ENCODE assay signal across 11 cellular contexts in the genomic region with DNA sequence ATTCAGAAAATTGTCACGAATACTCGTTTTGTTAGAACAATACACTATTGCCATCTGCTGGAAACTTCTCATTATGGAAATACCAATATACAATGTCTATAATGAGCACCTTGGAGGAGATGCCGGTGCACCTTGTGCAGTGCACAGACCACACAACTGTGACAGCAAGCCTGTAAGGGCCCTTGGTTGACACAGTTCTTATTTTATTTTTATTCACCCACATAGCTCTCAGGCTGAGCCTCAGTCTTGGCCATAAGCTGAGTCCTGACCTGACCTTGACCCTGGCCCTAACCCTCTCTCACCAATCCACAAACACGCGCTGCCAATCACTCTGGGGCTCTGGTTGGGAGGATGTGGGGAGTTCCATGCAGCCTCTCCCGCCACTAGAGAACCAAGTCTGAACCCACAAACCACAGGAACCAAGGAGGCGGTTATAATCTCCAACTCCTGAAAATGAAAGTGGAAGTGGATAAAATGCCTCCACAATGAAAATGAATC. TPM values are rescaled to one million over a fixed set of nuclear protein-coding genes. Genes with fewer than 3 reads are reported as not detected.
DNase-seq lines count a peak whose midpoint lies in the region; ATAC-seq and TF ChIP-seq lines count a peak whose summit lies in the region.
"Had no signal": no experiment of that assay in that cellular context is flagged by ENCODE, and none has a peak within 500 bp of the region (broad histone marks: within the 10 kb centered on the region; RNA-seq: fewer than 3 reads in every experiment).

No MANE protein-coding gene starts in this region.

- H3K9ac ChIP-seq in OCI-LY3 (ENCODE audit: low read length): no peak overlapping the region
- peak overlapping the region; percentile 47 for H3K9ac ChIP-seq in adipocyte (ENCODE audit: low read length)

- H3K27me3 ChIP-seq in OCI-LY3 (ENCODE audit: low read depth, low read length) (no peaks in the 10 kb centered on the region), adipocyte (replicated peaks; ENCODE audit: control insufficient read depth, insufficient read depth, low read length) (peaks cover 13% of the 10 kb centered on the region), esophagus squamous epithelium (peaks cover 0 to 25% (median 0%) of the 10 kb centered on the region in 4 donors)

- peaks cover 11% of the 10 kb centered on the region for H3K36me3 Mint-ChIP-seq in WTC11

- H3K27me3 Mint-ChIP-seq in WTC11 (ENCODE audit: low read depth): no peaks in the 10 kb centered on the region

- no peak overlapping the region for H3K4me3 Mint-ChIP-seq in WTC11

- in situ Hi-C loops in GM13976 (cut with MboI; ENCODE audit: low sequenced_read_pairs, unreplicated experiment): loop anchor here (10.0 kb wide), 1 partner anchor 833 kb away; no protein-coding TSS in a partner anchor

- H4K20me1 ChIP-seq in OCI-LY3 (ENCODE audit: insufficient read depth, low read length): no peaks in the 10 kb centered on the region

- H3K4me2 ChIP-seq in OCI-LY3 (ENCODE audit: low read length): peak overlapping the region; percentile 20; the same call in 1 of the 2 replicates

- peaks cover 18% of the 10 kb centered on the region for H3K9me3 Mint-ChIP-seq in WTC11

- no peak for ATAC-seq in GM19397 (IDR thresholded peaks at IDR 0.05; ENCODE audit: unreplicated experiment)
- no peak for ATAC-seq in WTC11

- H3K27ac Mint-ChIP-seq in WTC11: no peak overlapping the region

- 0 out of 2 replicates have a peak, but pooled peaks cover 4% of the 10 kb centered on the region for H3K4me1 Mint-ChIP-seq in WTC11

- no peaks in the 10 kb centered on the region for H3K9me3 ChIP-seq in OCI-LY3 (ENCODE audit: insufficient read depth, low read length)
- H3K9me3 ChIP-seq in adipocyte (ENCODE audit: control insufficient read depth, low read length): peaks cover 3% of the 10 kb centered on the region
- peaks cover 0 to 6% (median 4%) of the 10 kb centered on the region in 3 donors for H3K9me3 ChIP-seq in esophagus squamous epithelium

- DNase-seq in GM13976 (ENCODE audit: low spot score): peak; percentile 51
- DNase-seq in adipocyte (ENCODE audit: low read depth): peak; percentile 25
- peak; percentile 46 to 54 for DNase-seq in stimulated activated CD4-positive, alpha-beta T cell treated with anti-CD3 and anti-CD28 coated beads, Interleukin-2, amount 100 ng/mL, for 24 hours
- DNase-seq in WTC11 (ENCODE audit: low spot score): no peak
- DNase-seq in esophagus squamous epithelium (lab: John Stamatoyannopoulos, UW): no peak
- DNase-seq in NCI-H1436 (lab: John Stamatoyannopoulos, UW): no peak

- intact Hi-C loops in esophagus squamous epithelium (cut with DNase I): no loop called here

- peaks cover 8% of the 10 kb centered on the region for H3K4me1 ChIP-seq in OCI-LY3 (ENCODE audit: low read length)
- H3K4me1 ChIP-seq in adipocyte (ENCODE audit: control insufficient read depth, insufficient read depth, low read length): peaks cover 3% of the 10 kb centered on the region
- peaks cover 0 to 11% (median 5%) of the 10 kb centered on the region in 3 donors for H3K4me1 ChIP-seq in esophagus squamous epithelium

- H3K36me3 ChIP-seq in OCI-LY3 (replicated peaks; ENCODE audit: low read depth, low read length): no peaks in the 10 kb centered on the region
- H3K36me3 ChIP-seq in adipocyte (ENCODE audit: control insufficient read depth, insufficient read depth, low read length, severe bottlenecking): no peaks in the 10 kb centered on the region
- H3K36me3 ChIP-seq in esophagus squamous epithelium: no peaks in the 10 kb centered on the region

- POLR2A ChIA-PET in WTC11 (lab: Charles Lee): interaction anchor here (0.7 kb wide), 1 partner anchor 1374 kb away, joined by 3 read pairs; no protein-coding TSS in a partner anchor

- CTCF ChIA-PET in WTC11 (lab: Charles Lee): interaction anchor here (1.0 kb wide), 1 partner anchor 9 kb away, joined by 3 read pairs; no protein-coding TSS in a partner anchor

- H3K4me3 ChIP-seq in OCI-LY3 (ENCODE audit: low read length) (no peak overlapping the region), adipocyte (ENCODE audit: low read length) (peak overlapping the region; percentile 66), esophagus squamous epithelium (no peak overlapping the region)

- TF ChIP-seq CTCF in GM13976 (IDR thresholded peaks at IDR 0.05; ENCODE audit: borderline replicate concordance, control extremely low read depth, extremely low read depth, insufficient read depth, missing control alignments): peak; percentile 10
- peak; percentile 8; the same call in 1 of the 2 replicates for TF ChIP-seq CTCF in OCI-LY3 (IDR thresholded peaks at IDR 0.05; ENCODE audit: low read depth, low read length)
- no peak for TF ChIP-seq CTCF in WTC11 (IDR thresholded peaks at IDR 0.05)
- TF ChIP-seq CTCF in esophagus squamous epithelium (IDR thresholded peaks at IDR 0.05): peak in 1 of 6 experiments; percentile 5

- TF ChIP-seq POLR2A in esophagus squamous epithelium (IDR thresholded peaks at IDR 0.05): no peak

- H2AFZ ChIP-seq in OCI-LY3 (ENCODE audit: low read depth, low read length): no peak overlapping the region

- H3K27ac ChIP-seq in OCI-LY3 (ENCODE audit: low read length) (no peak overlapping the region), esophagus squamous epithelium (no peak overlapping the region)
- H3K27ac ChIP-seq: VCaP had no signal

- 45 to 47% methylated on average over 7 of the region's 7 CpGs for WGBS in esophagus squamous epithelium, 2 donors

- H3K79me2 ChIP-seq in OCI-LY3 (ENCODE audit: low read length): no peaks in the 10 kb centered on the region

TF ChIP-seq in WTC11, 78 proteins besides CTCF, POLR2A, EP300 and RAD21:
- TF ChIP-seq JAZF1 (CRISPR knock-in tag; IDR thresholded peaks at IDR 0.05): no peak
- TF ChIP-seq HMGA2 (CRISPR knock-in tag; IDR thresholded peaks at IDR 0.05): no peak
- no peak for TF ChIP-seq STAT6 (CRISPR knock-in tag; conservative IDR thresholded peaks at IDR 0.05; ENCODE audit: low read depth)
- TF ChIP-seq SP1 (CRISPR knock-in tag; conservative IDR thresholded peaks at IDR 0.05): no peak
TF ChIP-seq in WTC11: peak in this region for 0.

RNA-seq across cellular contexts. Expression of gene AIPL1, which starts 7.6 kb away (rescaled TPM):
- 0.32 to 0.71 TPM (median 0.46 TPM) in 3 replicates for total RNA-seq in WTC11 (2021)
- not detected for total RNA-seq in esophagus squamous epithelium
- total RNA-seq: kidney epithelial cell, subcutaneous adipose tissue had no signal

RNA-seq across cellular contexts. Expression of gene PIMREG, which starts 16.9 kb away (rescaled TPM):
- total RNA-seq in WTC11 (2021) (92.2 to 102 TPM (median 99.3 TPM) in 3 replicates), esophagus squamous epithelium (1 to 10 TPM; 3.6 to 7.2 (median 5.2) TPM)

Comparison
In these comparisons a context has a peak if more than half of its experiments do, and no peak if none do; other contexts are left out.
1. DNase-seq: peak in GM13976 (single experiment), adipocyte (single experiment) and stimulated activated CD4-positive, alpha-beta T cell treated with anti-CD3 and anti-CD28 coated beads, Interleukin-2, amount 100 ng/mL, for 24 hours (2 of 2); none in WTC11 (single experiment), esophagus squamous epithelium (single experiment) and NCI-H1436 (single experiment).
2. RNA of gene PIMREG, which starts 16.9 kb away (total RNA-seq): 92.2 to 102 TPM in WTC11; 3.6 to 7.2 TPM in esophagus squamous epithelium; every median in the first group is over 10 times any median in the second.